24 cellular contexts compared by ENCODE assay signal in the genomic region with DNA sequence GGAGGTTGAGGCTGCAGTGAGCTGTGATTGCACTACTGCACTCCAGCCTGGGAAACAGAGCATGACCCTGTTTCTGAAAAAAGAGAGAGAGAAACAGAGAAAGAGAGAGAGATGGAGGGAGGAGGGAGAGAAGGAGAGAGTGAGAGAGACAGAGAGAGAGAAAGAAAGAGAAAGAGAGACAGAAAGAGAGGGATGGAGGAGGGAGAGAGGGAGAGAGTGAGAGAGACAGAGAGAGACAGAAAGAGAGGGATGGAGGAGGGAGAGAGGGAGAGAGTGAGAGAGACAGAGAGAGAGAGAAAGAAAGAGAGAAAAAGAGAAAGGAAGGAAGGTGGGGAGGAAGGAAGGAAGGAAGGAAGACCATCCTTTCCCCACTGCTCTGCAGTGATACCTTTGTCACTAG. TPM values are rescaled to one million over a fixed set of nuclear protein-coding genes. Genes with fewer than 3 reads are reported as not detected.
"Had no signal": no experiment of that assay in that cellular context is flagged by ENCODE, and none has a peak within 500 bp of the region (broad histone marks: within the 10 kb centered on the region; RNA-seq: fewer than 3 reads in every experiment).

No MANE protein-coding gene starts in this region.

- H3K4me3 ChIP-seq: hepatocyte, left ventricle myocardium inferior, lung, mucosa of descending colon, ovary, right atrium auricular region, skin epidermis, tibial nerve, vagina had no signal

- H3K27ac Mint-ChIP-seq: natural killer cell treated with Interleukin-12 subunit alpha and Interleukin-12 subunit beta and Interleukin-15 and Interleukin-18, amount 100 ng/mL, for 72 hours; progenitor cell of endocrine pancreas; type B pancreatic cell had no signal

- H3K27me3 Mint-ChIP-seq: stimulated activated naive CD8-positive, alpha-beta T cell treated with anti-CD3 and anti-CD28 coated beads, Interleukin-15, amount 100 ng/mL, for 72 hours had no signal

- H3K36me3 ChIP-seq: left ventricle myocardium inferior, ovary, right atrium auricular region, tibial nerve, vagina had no signal

- H3K4me2 ChIP-seq: hepatocyte had no signal

- H3K4me3 Mint-ChIP-seq: naive thymus-derived CD4-positive, alpha-beta T cell; natural killer cell treated with Interleukin-12 subunit alpha and Interleukin-12 subunit beta and Interleukin-15 and Interleukin-18, amount 100 ng/mL, for 72 hours; stimulated activated naive CD8-positive, alpha-beta T cell treated with anti-CD3 and anti-CD28 coated beads, Interleukin-15, amount 100 ng/mL, for 72 hours; type B pancreatic cell had no signal

- H3K27me3 ChIP-seq: hepatocyte, ovary, right atrium auricular region, tibial nerve, vagina had no signal

- DNase-seq: islet precursor cell; left ventricle myocardium inferior; midbrain; mucosa of descending colon; naive thymus-derived CD4-positive, alpha-beta T cell; ovary; stimulated activated CD4-positive, alpha-beta T cell treated with anti-CD3 and anti-CD28 coated beads, Interleukin-12 subunit alpha, Interleukin-12 subunit beta, amount 100 ng/mL, for 4 hours; stimulated activated CD4-positive, alpha-beta T cell treated with anti-CD3 and anti-CD28 coated beads, Interleukin-15, amount 100 ng/mL, for 24 hours; stimulated activated CD4-positive, alpha-beta T cell treated with anti-CD3 and anti-CD28 coated beads, Interleukin-2, amount 100 ng/mL, for 24 hours; stimulated activated CD4-positive, alpha-beta T cell treated with anti-CD3 and anti-CD28 coated beads, Interleukin-4, amount 100 ng/mL, for 1 hour; stimulated activated naive CD4-positive, alpha-beta T cell treated with Interleukin-2 at 50 U/mL for 16 hours; stimulated activated naive CD8-positive, alpha-beta T cell treated with anti-CD3 and anti-CD28 coated beads, Interleukin-15, amount 100 ng/mL, for 72 hours; substantia nigra had no signal

- H3K36me3 Mint-ChIP-seq: naive thymus-derived CD4-positive, alpha-beta T cell; natural killer cell treated with Interleukin-12 subunit alpha and Interleukin-12 subunit beta and Interleukin-15 and Interleukin-18, amount 100 ng/mL, for 72 hours; type B pancreatic cell had no signal

- H2AFZ ChIP-seq: hepatocyte had no signal

- H3K4me1 Mint-ChIP-seq: stimulated activated naive CD8-positive, alpha-beta T cell treated with anti-CD3 and anti-CD28 coated beads, Interleukin-15, amount 100 ng/mL, for 72 hours had no signal

- ATAC-seq: mucosa of descending colon; naive thymus-derived CD4-positive, alpha-beta T cell; natural killer cell treated with Interleukin-12 subunit alpha and Interleukin-12 subunit beta and Interleukin-15 and Interleukin-18, amount 100 ng/mL, for 72 hours; sciatic nerve; stimulated activated naive CD8-positive, alpha-beta T cell treated with anti-CD3 and anti-CD28 coated beads, Interleukin-15, amount 100 ng/mL, for 72 hours had no signal

- H3K79me2 ChIP-seq: hepatocyte had no signal

- H3K4me1 ChIP-seq: right atrium auricular region, vagina had no signal

- H3K9me3 ChIP-seq: left ventricle myocardium inferior, mucosa of descending colon, ovary, right atrium auricular region, tibial nerve, vagina had no signal

- H3K9me3 Mint-ChIP-seq: naive thymus-derived CD4-positive, alpha-beta T cell; natural killer cell treated with Interleukin-12 subunit alpha and Interleukin-12 subunit beta and Interleukin-15 and Interleukin-18, amount 100 ng/mL, for 72 hours; stimulated activated naive CD8-positive, alpha-beta T cell treated with anti-CD3 and anti-CD28 coated beads, Interleukin-15, amount 100 ng/mL, for 72 hours; type B pancreatic cell had no signal

- H3K27ac ChIP-seq: hepatocyte, left ventricle myocardium inferior, ovary, right atrium auricular region, skin epidermis, tibial nerve, vagina had no signal

RNA-seq across cellular contexts. Expression of a gene that starts 48.1 kb away (rescaled TPM):
- total RNA-seq: myocyte had no signal
